Comparison of ENCODE assay signal across 8 cellular contexts in the genomic region with DNA sequence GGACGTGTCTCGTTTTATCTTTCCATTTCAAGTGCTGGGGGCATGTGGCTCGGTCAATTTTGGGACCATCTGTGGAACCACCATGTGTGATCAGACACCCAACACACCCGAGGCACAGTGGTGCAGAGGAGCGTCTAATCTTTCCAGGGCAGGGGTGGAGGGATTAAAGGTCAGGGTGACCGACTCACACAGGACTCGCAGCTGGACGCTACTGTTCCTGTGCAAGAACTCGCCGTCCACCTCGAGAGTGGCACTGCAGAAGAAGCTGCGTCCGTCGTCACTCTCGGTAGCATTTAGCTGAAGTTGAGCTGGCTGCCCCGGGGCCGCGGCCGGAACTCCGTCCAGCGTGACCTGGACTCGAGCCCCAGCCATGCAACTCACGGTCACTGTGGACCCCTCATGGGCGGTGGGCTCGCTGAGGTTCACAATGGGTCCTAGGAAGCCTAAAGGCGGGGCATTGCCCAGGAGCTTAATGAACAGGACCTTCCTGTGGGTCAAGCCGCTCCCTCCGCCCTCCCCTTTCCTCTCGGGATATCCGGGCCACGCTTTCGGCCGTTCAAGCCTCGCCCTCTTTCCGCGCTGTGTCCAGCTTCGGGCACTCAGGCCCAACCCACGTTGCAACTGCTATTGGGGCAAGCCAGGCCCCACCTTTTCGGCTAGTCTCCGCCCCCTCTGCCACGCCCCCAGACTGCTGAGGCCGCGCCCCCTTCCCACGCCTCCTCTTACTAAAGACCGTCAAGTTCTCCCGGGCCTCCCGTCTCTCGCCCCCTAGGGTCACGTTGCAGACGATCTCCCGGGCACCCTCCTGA. TPM values are rescaled to one million over a fixed set of nuclear protein-coding genes. Genes with fewer than 3 reads are reported as not detected.
DNase-seq lines count a peak whose midpoint lies in the region; ATAC-seq and TF ChIP-seq lines count a peak whose summit lies in the region.

No MANE protein-coding gene starts in this region.

- peak; percentile 77 for DNase-seq in activated CD4-positive, alpha-beta T cell treated with anti-CD3 and anti-CD28 coated beads for 36 hours
- DNase-seq in activated CD4-positive, alpha-beta T cell treated with anti-CD3 and anti-CD28 coated beads for 1 hour, result no peak
- DNase-seq in NCI-H460 (ENCODE audit: extremely low read depth, low read depth) (peak; percentile 91), fibroblast of lung (ENCODE audit: low read depth in 2 of 2) (peak; percentile 94 to 95), stromal cell of bone marrow (ENCODE audit: low read depth) (peak; percentile 92)
- DNase-seq in activated CD8-positive, alpha-beta memory T cell treated with anti-CD3 and anti-CD28 coated beads, Interleukin-2, amount 50 U/mL, for 48 hours, result peak; percentile 87

- H3K27me3 ChIP-seq in fibroblast of lung (ENCODE audit: control insufficient read depth, insufficient read depth, low read length) (no peaks in the 10 kb centered on the region), muscle layer of duodenum (ENCODE audit: low read depth, low read length) (no peaks in the 10 kb centered on the region)

- H3K4me1 Mint-ChIP-seq in activated CD4-positive, alpha-beta T cell treated with anti-CD3 and anti-CD28 coated beads for 36 hours, result peaks cover 38% of the 10 kb centered on the region

- peak overlapping the region; percentile 60 for H3K9ac ChIP-seq in fibroblast of lung (ENCODE audit: insufficient read depth, low read length)

- POLR2A ChIA-PET in activated CD4-positive, alpha-beta T cell treated with anti-CD3 and anti-CD28 coated beads for 36 hours (lab: Charles Lee), result interaction anchor here (0.6 to 3.2 kb wide), 5 partner anchors 16 to 504 kb away, joined by 3 to 11 read pairs (median 4); a partner anchor contains a TSS

- H3K27ac ChIP-seq in fibroblast of lung (ENCODE audit: insufficient read depth, low read length) (peak overlapping the region; percentile 26), muscle layer of duodenum (ENCODE audit: low read length) (no peak overlapping the region)

- H3K4me3 ChIP-seq in fibroblast of lung (replicated peaks in 1 of 4; ENCODE audit: control extremely low read depth in 1 of 4, insufficient read depth in 1 of 4, low read depth in 3 of 4, low read length in 4 of 4) (peak overlapping the region; percentile 84 to 98 (median 88)), muscle layer of duodenum (ENCODE audit: low read depth in 1 of 2, low read length in 2 of 2) (peak overlapping the region; percentile 74 to 83)

- H3K4me2 ChIP-seq in fibroblast of lung (ENCODE audit: extremely low read depth, insufficient read depth, low read length), result peak overlapping the region; percentile 96

- H3K27ac Mint-ChIP-seq in activated CD4-positive, alpha-beta T cell treated with anti-CD3 and anti-CD28 coated beads for 36 hours, result peak overlapping the region; percentile 96

- H3K36me3 Mint-ChIP-seq in activated CD4-positive, alpha-beta T cell treated with anti-CD3 and anti-CD28 coated beads for 36 hours (ENCODE audit: low read depth), result peaks cover 46% of the 10 kb centered on the region

- peak overlapping the region; percentile 97 for H3K4me3 Mint-ChIP-seq in activated CD4-positive, alpha-beta T cell treated with anti-CD3 and anti-CD28 coated beads for 36 hours

- H3K79me2 ChIP-seq in fibroblast of lung (ENCODE audit: control insufficient read depth, insufficient read depth, low read length), result peaks cover 24% of the 10 kb centered on the region

- TF ChIP-seq CTCF in fibroblast of lung (conservative IDR thresholded peaks at IDR 0.05 in 1 of 2, IDR thresholded peaks at IDR 0.05 in 1 of 2; ENCODE audit: low read depth in 1 of 2, low read length in 2 of 2), result no peak

- H4K20me1 ChIP-seq in fibroblast of lung (ENCODE audit: control insufficient read depth, extremely low read depth, insufficient read depth, low read length), result no peaks in the 10 kb centered on the region

- no peaks in the 10 kb centered on the region for H3K9me3 ChIP-seq in fibroblast of lung (ENCODE audit: control insufficient read depth, insufficient read depth, low read depth, low read length)
- H3K9me3 ChIP-seq in muscle layer of duodenum (ENCODE audit: control insufficient read depth in 1 of 2, low read length in 2 of 2), result no peaks in the 10 kb centered on the region

- H3K4me1 ChIP-seq in fibroblast of lung (ENCODE audit: control insufficient read depth, extremely low read depth, insufficient read depth, low read length) (peaks cover 13% of the 10 kb centered on the region), muscle layer of duodenum (ENCODE audit: control insufficient read depth in 1 of 2, insufficient read depth in 2 of 2, low read length in 2 of 2) (peaks cover 3 to 29% of the 10 kb centered on the region in 2 donors)

- H3K36me3 ChIP-seq in fibroblast of lung (ENCODE audit: control insufficient read depth, insufficient read depth, low read length), result peaks cover 8% of the 10 kb centered on the region
- H3K36me3 ChIP-seq in muscle layer of duodenum (ENCODE audit: control insufficient read depth in 1 of 2, insufficient read depth in 2 of 2, low read length in 2 of 2), result peaks cover 0 to 14% of the 10 kb centered on the region in 2 donors

- CTCF ChIA-PET in activated CD4-positive, alpha-beta T cell treated with anti-CD3 and anti-CD28 coated beads for 36 hours (lab: Charles Lee), result interaction anchor here (0.6 to 2.1 kb wide), 5 partner anchors 28 to 238 kb away, joined by 3 to 9 read pairs (median 4); a partner anchor contains a TSS

- intact Hi-C loops in activated CD4-positive, alpha-beta T cell treated with anti-CD3 and anti-CD28 coated beads for 36 hours (cut with DNase I, micrococcal nuclease), result loop anchor here (5.0 kb wide), 3 partner anchors 77 to 1822 kb away; a partner anchor contains a TSS

- peak overlapping the region; percentile 95 for H2AFZ ChIP-seq in fibroblast of lung (ENCODE audit: low read length)

- no peak for ATAC-seq in activated CD4-positive, alpha-beta T cell treated with anti-CD3 and anti-CD28 coated beads for 36 hours
- ATAC-seq in GM21825 (IDR thresholded peaks at IDR 0.05; ENCODE audit: unreplicated experiment), result no peak

- no peaks in the 10 kb centered on the region for H3K9me3 Mint-ChIP-seq in activated CD4-positive, alpha-beta T cell treated with anti-CD3 and anti-CD28 coated beads for 36 hours (ENCODE audit: low read depth)

- H3K27me3 Mint-ChIP-seq in activated CD4-positive, alpha-beta T cell treated with anti-CD3 and anti-CD28 coated beads for 36 hours, result no peaks in the 10 kb centered on the region

RNA-seq across cellular contexts. Expression of a gene that starts 1.2 kb away (rescaled TPM):
- total RNA-seq in activated CD4-positive, alpha-beta T cell treated with anti-CD3 and anti-CD28 coated beads for 36 hours, result 10 to 100 TPM; 83.7 to 90.8 TPM
- total RNA-seq in NCI-H460 (2014; rRNA removed; shearing (Covaris generic)), result 9.5 and 10.7 TPM in 2 replicates
- 12.9 and 16.4 TPM in 2 replicates for polyA plus RNA-seq in NCI-H460 (2014; cell fraction: nucleus; rRNA removed)
- total RNA-seq in fibroblast of lung, result 4.9 and 5.6 TPM in 2 replicates
- 2.3 and 4.3 TPM in 2 replicates for polyA plus RNA-seq in fibroblast of lung
- 14.3 and 23.6 TPM in 2 replicates for polyA plus RNA-seq in fibroblast of lung (2012)
- 7.3 and 8.3 TPM in 2 replicates for polyA minus RNA-seq in fibroblast of lung (ENCODE audit: low replicate concordance)

RNA-seq across cellular contexts. Expression of a gene that starts 4.9 kb away (rescaled TPM):
- 100 to 1,000 TPM; 109 to 122 TPM for total RNA-seq in activated CD4-positive, alpha-beta T cell treated with anti-CD3 and anti-CD28 coated beads for 36 hours
- total RNA-seq in NCI-H460 (2014; rRNA removed; shearing (Covaris generic)), result 5.0 and 7.4 TPM in 2 replicates
- polyA plus RNA-seq in NCI-H460 (2014; cell fraction: nucleus; rRNA removed), result 2.2 and 6.8 TPM in 2 replicates
- 4.3 and 5.1 TPM in 2 replicates for total RNA-seq in fibroblast of lung
- polyA plus RNA-seq in fibroblast of lung, result 4.5 and 7.1 TPM in 2 replicates
- polyA plus RNA-seq in fibroblast of lung (2012), result 8.8 and 15.6 TPM in 2 replicates
- 4.6 and 7.5 TPM in 2 replicates for polyA minus RNA-seq in fibroblast of lung (ENCODE audit: low replicate concordance)

RNA-seq across cellular contexts. Expression of a gene that starts 18.7 kb away (rescaled TPM):
- 10 to 100 TPM; 11.7 to 13.3 TPM for total RNA-seq in activated CD4-positive, alpha-beta T cell treated with anti-CD3 and anti-CD28 coated beads for 36 hours
- total RNA-seq in NCI-H460 (2014; rRNA removed; shearing (Covaris generic)), result 12.6 and 18.0 TPM in 2 replicates
- polyA plus RNA-seq in NCI-H460 (2014; cell fraction: nucleus; rRNA removed), result 27.6 and 30.1 TPM in 2 replicates
- total RNA-seq in fibroblast of lung, result 14.1 and 21.0 TPM in 2 replicates
- polyA plus RNA-seq in fibroblast of lung, result 14.0 and 20.8 TPM in 2 replicates
- polyA plus RNA-seq in fibroblast of lung (2012), result 30.3 and 48.1 TPM in 2 replicates
- 22.7 and 43.9 TPM in 2 replicates for polyA minus RNA-seq in fibroblast of lung (ENCODE audit: low replicate concordance)

RNA-seq across cellular contexts. Expression of a gene that starts 24.9 kb away (rescaled TPM):
- 1 to 10 TPM; 3.3 to 3.5 TPM for total RNA-seq in activated CD4-positive, alpha-beta T cell treated with anti-CD3 and anti-CD28 coated beads for 36 hours
- total RNA-seq in NCI-H460 (2014; rRNA removed; shearing (Covaris generic)), result 1.2 and 2.8 TPM in 2 replicates
- 0.80 and 6.4 TPM in 2 replicates for polyA plus RNA-seq in NCI-H460 (2014; cell fraction: nucleus; rRNA removed)
- 0.51 and 0.66 TPM in 2 replicates for total RNA-seq in fibroblast of lung
- 0.35 TPM in 2 replicates for polyA plus RNA-seq in fibroblast of lung
- 0.55 and 0.67 TPM in 2 replicates for polyA plus RNA-seq in fibroblast of lung (2012)
- polyA minus RNA-seq in fibroblast of lung (ENCODE audit: low replicate concordance), result 0.19 and 2.5 TPM in 2 replicates

RNA-seq across cellular contexts. Expression of a gene that starts 44.8 kb away (rescaled TPM):
- 1 to 10 TPM; 1.9 TPM for total RNA-seq in activated CD4-positive, alpha-beta T cell treated with anti-CD3 and anti-CD28 coated beads for 36 hours
- 1.9 and 2.1 TPM in 2 replicates for total RNA-seq in NCI-H460 (2014; rRNA removed; shearing (Covaris generic))
- polyA plus RNA-seq in NCI-H460 (2014; cell fraction: nucleus; rRNA removed), result 50.7 and 66.7 TPM in 2 replicates
- total RNA-seq in fibroblast of lung, result 1.8 and 2.5 TPM in 2 replicates
- polyA plus RNA-seq in fibroblast of lung, result 0.47 and 0.55 TPM in 2 replicates
- 0.78 and 0.97 TPM in 2 replicates for polyA plus RNA-seq in fibroblast of lung (2012)
- 0.07 and 1.2 TPM in 2 replicates for polyA minus RNA-seq in fibroblast of lung (ENCODE audit: low replicate concordance)

Comparison
In these comparisons a context has a peak if more than half of its experiments do, and no peak if none do; other contexts are left out.
1. RNA of a gene that starts 4.9 kb away (total RNA-seq): 109 to 122 TPM in activated CD4-positive, alpha-beta T cell treated with anti-CD3 and anti-CD28 coated beads for 36 hours; 5.0 to 7.4 TPM in NCI-H460 and 4.3 to 5.1 TPM in fibroblast of lung; every median in the first group is over 10 times any median in the second.